In the genomic region with DNA sequence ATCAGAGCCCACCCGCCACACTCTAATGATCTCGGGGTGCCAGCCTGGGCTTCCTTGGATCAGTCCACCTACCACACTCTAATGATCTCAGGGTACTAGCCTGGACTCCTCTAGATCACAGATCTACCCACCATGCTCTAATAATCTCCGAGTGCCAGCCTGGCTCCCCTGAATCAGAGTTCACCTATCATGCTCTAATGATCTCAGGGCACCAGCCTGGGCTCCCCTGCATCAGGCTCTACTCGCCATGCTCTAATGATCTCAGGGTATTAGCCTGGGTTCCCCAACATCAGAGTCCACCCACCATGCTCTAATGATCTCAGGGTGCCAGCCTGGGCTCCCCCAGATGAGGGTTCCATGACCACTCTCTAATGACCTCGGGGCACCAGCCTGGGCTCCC, we compare ENCODE assay signal across 12 cellular contexts.
"Had no signal": no experiment of that assay in that cellular context is flagged by ENCODE, and none has a peak within 500 bp of the region (broad histone marks: within the 10 kb centered on the region; RNA-seq: fewer than 3 reads in every experiment).

No MANE protein-coding gene starts in this region.

- H3K9me3 ChIP-seq: lower lobe of right lung, uterus had no signal

- H3K4me1 Mint-ChIP-seq: activated naive CD4-positive, alpha-beta T cell treated with anti-CD3 and anti-CD28 coated beads, Interleukin-2, amount 10 ng/mL, durations not matched to agents 7 days and 5 days; endodermal cell had no signal

- H3K27me3 Mint-ChIP-seq: activated naive CD4-positive, alpha-beta T cell treated with anti-CD3 and anti-CD28 coated beads, Interleukin-2, amount 10 ng/mL, durations not matched to agents 7 days and 5 days; naive thymus-derived CD8-positive, alpha-beta T cell had no signal

- ATAC-seq: lower lobe of right lung; naive thymus-derived CD8-positive, alpha-beta T cell; sciatic nerve had no signal

- H3K4me1 ChIP-seq: lower lobe of right lung, uterus had no signal

- H3K27ac ChIP-seq: brain microvascular endothelial cell, lower lobe of right lung, uterus had no signal

- H3K4me3 ChIP-seq: lower lobe of right lung, uterus had no signal

- H3K27ac Mint-ChIP-seq: activated naive CD4-positive, alpha-beta T cell treated with anti-CD3 and anti-CD28 coated beads, Interleukin-2, amount 10 ng/mL, durations not matched to agents 7 days and 5 days; activated T-helper 2 cell treated with anti-CD3 and anti-CD28 coated beads, Interferon-gamma antibody, Interleukin-2, Interleukin-4, amounts not matched to agents 10 μg/mL and 5 μg/mL and 100 μg/mL, durations not matched to agents 14 hours and 24 hours and 36 hours; endodermal cell had no signal

- H3K36me3 ChIP-seq: uterus had no signal

- H3K4me3 Mint-ChIP-seq: activated naive CD4-positive, alpha-beta T cell treated with anti-CD3 and anti-CD28 coated beads, Interleukin-2, amount 10 ng/mL, durations not matched to agents 7 days and 5 days; endodermal cell; naive thymus-derived CD8-positive, alpha-beta T cell had no signal

- H3K27me3 ChIP-seq: brain microvascular endothelial cell, uterus had no signal

- DNase-seq: activated CD4-positive, alpha-beta T cell treated with anti-CD3 and anti-CD28 coated beads for 4 hours; activated naive CD4-positive, alpha-beta T cell treated with anti-CD3 and anti-CD28 coated beads, Interleukin-2, amount 10 ng/mL, durations not matched to agents 7 days and 5 days; brain microvascular endothelial cell; dermis blood vessel endothelial cell; endodermal cell; hippocampal formation; lower lobe of right lung; naive thymus-derived CD8-positive, alpha-beta T cell; stimulated activated CD4-positive, alpha-beta T cell treated with anti-CD3 and anti-CD28 coated beads, Interleukin-12 subunit alpha, Interleukin-12 subunit beta, amount 100 ng/mL, for 4 hours; uterus had no signal

- H3K9me3 Mint-ChIP-seq: activated T-helper 2 cell treated with anti-CD3 and anti-CD28 coated beads, Interferon-gamma antibody, Interleukin-2, Interleukin-4, amounts not matched to agents 10 μg/mL and 5 μg/mL and 100 μg/mL, durations not matched to agents 14 hours and 24 hours and 36 hours had no signal
